Comparison of ENCODE assay signal across 9 cellular contexts in the genomic region with DNA sequence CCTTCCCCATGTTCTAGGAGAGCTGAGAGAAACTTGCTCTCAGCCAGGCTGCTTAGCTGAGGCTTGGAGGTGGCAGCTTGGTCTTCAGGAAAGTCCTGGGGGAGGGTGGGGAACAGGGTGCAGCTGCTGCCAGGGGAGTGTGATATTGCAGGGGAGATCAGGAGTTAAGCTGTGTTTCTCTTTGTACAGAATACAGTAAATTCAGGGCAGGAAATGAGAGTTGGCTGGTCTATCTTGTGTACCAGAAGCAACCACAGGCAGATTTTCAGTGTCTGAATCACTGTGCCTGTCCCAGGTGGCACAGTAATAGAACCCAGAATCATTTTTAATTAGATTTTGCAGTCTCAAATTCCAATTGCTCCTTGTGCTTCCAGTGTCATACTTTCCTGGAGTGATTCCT.
DNase-seq lines count a peak whose midpoint lies in the region; ATAC-seq and TF ChIP-seq lines count a peak whose summit lies in the region.
"Had no signal": no experiment of that assay in that cellular context is flagged by ENCODE, and none has a peak within 500 bp of the region (broad histone marks: within the 10 kb centered on the region; RNA-seq: fewer than 3 reads in every experiment).

No MANE protein-coding gene starts in this region.

- H3K27ac Mint-ChIP-seq in dendritic cell treated with granulocyte-macrophage colony-stimulating factor and Interleukin-4, amounts not matched to agents 40 ng/mL and 50 ng/mL, for 4 days, result peak overlapping the region; percentile 85

- intact Hi-C loops in dendritic cell treated with granulocyte-macrophage colony-stimulating factor and Interleukin-4, amounts not matched to agents 40 ng/mL and 50 ng/mL, for 4 days (cut with micrococcal nuclease), result no loop called here
- intact Hi-C loops in prostate gland (cut with DNase I), result no loop called here

- H3K4me3 Mint-ChIP-seq in dendritic cell treated with granulocyte-macrophage colony-stimulating factor and Interleukin-4, amounts not matched to agents 40 ng/mL and 50 ng/mL, for 4 days, result no peak overlapping the region
- H3K4me3 Mint-ChIP-seq: brain had no signal

- peaks cover 22% of the 10 kb centered on the region for H3K36me3 Mint-ChIP-seq in dendritic cell treated with granulocyte-macrophage colony-stimulating factor and Interleukin-4, amounts not matched to agents 40 ng/mL and 50 ng/mL, for 4 days (ENCODE audit: low read depth)
- H3K36me3 Mint-ChIP-seq: brain had no signal

- no peak for TF ChIP-seq CTCF in prostate gland (IDR thresholded peaks at IDR 0.05)

- no peak overlapping the region for H3K27ac ChIP-seq in prostate gland

- no peaks in the 10 kb centered on the region for H3K36me3 ChIP-seq in prostate gland

- no peaks in the 10 kb centered on the region for H3K27me3 Mint-ChIP-seq in dendritic cell treated with granulocyte-macrophage colony-stimulating factor and Interleukin-4, amounts not matched to agents 40 ng/mL and 50 ng/mL, for 4 days

- H3K4me3 ChIP-seq in prostate gland, result no peak overlapping the region

- ATAC-seq in GM18498 (IDR thresholded peaks at IDR 0.05; ENCODE audit: unreplicated experiment), result peak; percentile 71
- ATAC-seq in GM21381 (IDR thresholded peaks at IDR 0.05; ENCODE audit: unreplicated experiment), result peak; percentile 61
- ATAC-seq in HG03439 (IDR thresholded peaks at IDR 0.05; ENCODE audit: unreplicated experiment), result peak; percentile 49

- no peaks in the 10 kb centered on the region for H3K9me3 Mint-ChIP-seq in dendritic cell treated with granulocyte-macrophage colony-stimulating factor and Interleukin-4, amounts not matched to agents 40 ng/mL and 50 ng/mL, for 4 days
- H3K9me3 Mint-ChIP-seq: brain had no signal

- no peak for DNase-seq in UCSD-AML1 (lab: John Stamatoyannopoulos, UW; ENCODE audit: unreplicated experiment)
- DNase-seq in prostate gland (ENCODE audit: low spot score), result no peak
- no peak for DNase-seq in NCI-H2107 treated with DMSO at 0.1 percent for 48 hours (lab: John Stamatoyannopoulos, UW; ENCODE audit: unreplicated experiment)
- no peak for DNase-seq in NK-92 treated with Interleukin-12 subunit alpha and Interleukin-12 subunit beta, amount 100 ng/mL, for 24 hours (lab: John Stamatoyannopoulos, UW)

- peaks cover 65% of the 10 kb centered on the region for H3K4me1 Mint-ChIP-seq in dendritic cell treated with granulocyte-macrophage colony-stimulating factor and Interleukin-4, amounts not matched to agents 40 ng/mL and 50 ng/mL, for 4 days (ENCODE audit: low read depth)

- no peaks in the 10 kb centered on the region for H3K4me1 ChIP-seq in prostate gland (replicated peaks)

- no peaks in the 10 kb centered on the region for H3K9me3 ChIP-seq in prostate gland

- H3K27me3 ChIP-seq in prostate gland (replicated peaks; ENCODE audit: insufficient read depth), result no peaks in the 10 kb centered on the region

- no peak for TF ChIP-seq POLR2A in prostate gland (IDR thresholded peaks at IDR 0.05)
